Comparison of ENCODE assay signal across 15 cellular contexts in genomic region chr18:50622320-50622719, GRCh38.
DNase-seq lines count a peak whose midpoint lies in the region; TF ChIP-seq lines count a peak whose summit lies in the region.
"Had no signal": no experiment of that assay in that cellular context is flagged by ENCODE, and none has a peak within 500 bp of the region (broad histone marks: within the 10 kb centered on the region; RNA-seq: fewer than 3 reads in every experiment).

No MANE protein-coding gene starts in this region.

- H3K9me3 Mint-ChIP-seq in nephron progenitor cell = no peaks in the 10 kb centered on the region
- H3K9me3 Mint-ChIP-seq: CD8-positive, alpha-beta T cell; H9 had no signal

- H3K27me3 Mint-ChIP-seq in nephron progenitor cell (ENCODE audit: low read depth, poor library complexity) = no peaks in the 10 kb centered on the region

- no peak overlapping the region for H3K9ac ChIP-seq in stomach smooth muscle (ENCODE audit: low read length in 2 of 2)

- H3K36me3 ChIP-seq in stomach smooth muscle (ENCODE audit: control insufficient read depth in 2 of 2, insufficient read depth in 2 of 2, low read length in 2 of 2) = no peaks in the 10 kb centered on the region
- H3K36me3 ChIP-seq: BE2C had no signal

- H3K4me3 ChIP-seq in stomach smooth muscle (ENCODE audit: low read length in 2 of 2) = no peak overlapping the region

- no peak for TF ChIP-seq CTCF in 22Rv1 (IDR thresholded peaks at IDR 0.05)
- TF ChIP-seq CTCF in VCaP (conservative IDR thresholded peaks at IDR 0.05) = no peak
- no peak for TF ChIP-seq CTCF in nephron progenitor cell (IDR thresholded peaks at IDR 0.05)

- peaks cover 45% of the 10 kb centered on the region for H3K4me1 ChIP-seq in stomach smooth muscle (ENCODE audit: control insufficient read depth, insufficient read depth, low read length)
- H3K4me1 ChIP-seq: BE2C had no signal

- peak overlapping the region; percentile 67 for H3K27ac Mint-ChIP-seq in nephron progenitor cell
- H3K27ac Mint-ChIP-seq: CD14-positive monocyte; CD8-positive, alpha-beta T cell; H9 had no signal

- H3K27ac ChIP-seq in 22Rv1 (peak overlapping the region; percentile 83), VCaP (peak overlapping the region; percentile 92), stomach smooth muscle (ENCODE audit: low read length) (peak overlapping the region; percentile 74)

- DNase-seq in nephron progenitor cell = no peak
- no peak for DNase-seq in epidermal melanocyte (ENCODE audit: insufficient read length, low spot score)
- no peak for DNase-seq in activated effector memory CD4-positive, alpha-beta T cell treated with Interleukin-2 at 50 U/mL for 16 hours
- no peak for DNase-seq in DMS 273 (lab: John Stamatoyannopoulos, UW; ENCODE audit: unreplicated experiment)
- DNase-seq: BE2C; CD8-positive, alpha-beta T cell; COR-L47; DND-41; GF-D8; GOT3; H9 had no signal

- H3K4me3 Mint-ChIP-seq in nephron progenitor cell = no peak overlapping the region
- H3K4me3 Mint-ChIP-seq: CD14-positive monocyte; CD8-positive, alpha-beta T cell; H9 had no signal

- H3K9me3 ChIP-seq in stomach smooth muscle (ENCODE audit: control insufficient read depth in 2 of 2, low read length in 2 of 2) = no peaks in the 10 kb centered on the region
- H3K9me3 ChIP-seq: BE2C had no signal

- peaks cover 9% of the 10 kb centered on the region for H3K36me3 Mint-ChIP-seq in nephron progenitor cell (ENCODE audit: low read depth)
- H3K36me3 Mint-ChIP-seq: CD14-positive monocyte; CD8-positive, alpha-beta T cell had no signal

- no peaks in the 10 kb centered on the region for H3K27me3 ChIP-seq in stomach smooth muscle (ENCODE audit: control insufficient read depth in 1 of 2, insufficient read depth in 2 of 2, low read length in 2 of 2)
- H3K27me3 ChIP-seq: BE2C had no signal

- H3K4me1 Mint-ChIP-seq in nephron progenitor cell = peaks cover 25% of the 10 kb centered on the region
- H3K4me1 Mint-ChIP-seq: CD14-positive monocyte, H9 had no signal
